ENCODE assay signal across 17 cellular contexts in genomic region chr20:48275737-48276342, GRCh38.
DNase-seq lines count a peak whose midpoint lies in the region; TF ChIP-seq lines count a peak whose summit lies in the region.
"Had no signal": no experiment of that assay in that cellular context is flagged by ENCODE, and none has a peak within 500 bp of the region (broad histone marks: within the 10 kb centered on the region; RNA-seq: fewer than 3 reads in every experiment).

No MANE protein-coding gene starts in this region.

- H3K27me3 ChIP-seq in CD4-positive, alpha-beta memory T cell (ENCODE audit: insufficient read depth, low read length) = no peaks in the 10 kb centered on the region
- H3K27me3 ChIP-seq: vagina had no signal

- DNase-seq in DMS79 treated with DMSO at 0.1 percent for 48 hours (lab: John Stamatoyannopoulos, UW) (peak; percentile 55), NCI-H2107 (lab: John Stamatoyannopoulos, UW) (peak; percentile 62), coronary artery (ENCODE audit: low spot score) (peak; percentile 33), myocyte (ENCODE audit: low read depth) (peak; percentile 44), COR-L47 (lab: John Stamatoyannopoulos, UW) (no peak), GM19240 (ENCODE audit: insufficient read length, low spot score) (no peak), NCI-H1694 (lab: John Stamatoyannopoulos, UW) (no peak)
- no peak for DNase-seq in CD4-positive, alpha-beta memory T cell
- DNase-seq: aorta; esophagus squamous epithelium; left cardiac atrium; naive B cell; NCI-H2029; NK-92 treated with Interleukin-12 subunit alpha and Interleukin-12 subunit beta, amount 100 ng/mL, for 24 hours; stimulated activated CD4-positive, alpha-beta T cell treated with anti-CD3 and anti-CD28 coated beads, Interleukin-15, amount 100 ng/mL, for 24 hours had no signal

- H3K27me3 Mint-ChIP-seq in CD4-positive, alpha-beta memory T cell = peaks cover 11 to 23% of the 10 kb centered on the region in 2 donors

- H3K4me3 Mint-ChIP-seq in CD4-positive, alpha-beta memory T cell = no peak overlapping the region
- H3K4me3 Mint-ChIP-seq: dendritic cell treated with granulocyte-macrophage colony-stimulating factor and Interleukin-4, amounts not matched to agents 40 ng/mL and 50 ng/mL, for 4 days; naive B cell had no signal

- no peaks in the 10 kb centered on the region for H3K36me3 Mint-ChIP-seq in CD4-positive, alpha-beta memory T cell

- POLR2A ChIA-PET in CD4-positive, alpha-beta memory T cell (lab: Charles Lee; ENCODE audit: partially characterized antibody) = no interaction called here

- CTCF ChIA-PET in CD4-positive, alpha-beta memory T cell (lab: Charles Lee; ENCODE audit: partially characterized antibody) = no interaction called here

- no peak for TF ChIP-seq CTCF in coronary artery (IDR thresholded peaks at IDR 0.05)

- intact Hi-C loops in CD4-positive, alpha-beta memory T cell (cut with micrococcal nuclease) = no loop called here

- no peaks in the 10 kb centered on the region for H3K4me1 ChIP-seq in CD4-positive, alpha-beta memory T cell (ENCODE audit: insufficient read depth, low read length)

- H3K36me3 ChIP-seq in CD4-positive, alpha-beta memory T cell (ENCODE audit: insufficient read depth, low read length) = no peaks in the 10 kb centered on the region
- H3K36me3 ChIP-seq: esophagus squamous epithelium, vagina had no signal

- no peaks in the 10 kb centered on the region for H3K9me3 ChIP-seq in CD4-positive, alpha-beta memory T cell (ENCODE audit: control insufficient read depth in 1 of 2, low read length in 2 of 2)
- H3K9me3 ChIP-seq: esophagus squamous epithelium, vagina had no signal

- H3K4me1 Mint-ChIP-seq in CD4-positive, alpha-beta memory T cell = no peaks in the 10 kb centered on the region

- H3K27ac ChIP-seq in coronary artery = no peak overlapping the region
- H3K27ac ChIP-seq in CD4-positive, alpha-beta memory T cell (ENCODE audit: low read depth, low read length) = no peak overlapping the region
- H3K27ac ChIP-seq: esophagus squamous epithelium, vagina had no signal

- H3K9me3 Mint-ChIP-seq in CD4-positive, alpha-beta memory T cell = peaks cover 0 to 3% (median 0%) of the 10 kb centered on the region in 8 donors
- H3K9me3 Mint-ChIP-seq: dendritic cell treated with granulocyte-macrophage colony-stimulating factor and Interleukin-4, amounts not matched to agents 40 ng/mL and 50 ng/mL, for 4 days had no signal

- no peak overlapping the region for H3K27ac Mint-ChIP-seq in CD4-positive, alpha-beta memory T cell
- H3K27ac Mint-ChIP-seq: dendritic cell treated with granulocyte-macrophage colony-stimulating factor and Interleukin-4, amounts not matched to agents 40 ng/mL and 50 ng/mL, for 4 days had no signal

- H3K4me3 ChIP-seq in coronary artery = no peak overlapping the region
- H3K4me3 ChIP-seq in CD4-positive, alpha-beta memory T cell (ENCODE audit: low read length in 2 of 2) = no peak overlapping the region
- H3K4me3 ChIP-seq: esophagus squamous epithelium, vagina had no signal

Comparison
In these comparisons a context has a peak if more than half of its experiments do, and no peak if none do; other contexts are left out.
1. DNase-seq: peak in DMS79 treated with DMSO at 0.1 percent for 48 hours (single experiment), NCI-H2107 (single experiment), coronary artery (single experiment) and myocyte (single experiment); none in COR-L47 (single experiment), GM19240 (single experiment), CD4-positive, alpha-beta memory T cell (0 of 5) and NCI-H1694 (single experiment).